Comparison of ENCODE assay signal across 8 cellular contexts in genomic region chr3:32571192-32571485, GRCh38. TPM values are rescaled to one million over a fixed set of nuclear protein-coding genes. Genes with fewer than 3 reads are reported as not detected.
A peak's percentile ranks its signal among the peaks of the same experiment; 100 is the strongest.
DNase-seq lines count a peak whose midpoint lies in the region; ATAC-seq, FAIRE-seq and TF ChIP-seq lines count a peak whose summit lies in the region.

No MANE protein-coding gene starts in this region.

- DNase-seq in T-helper 1 cell (no peak), aorta (no peak), NCI-H82 (lab: John Stamatoyannopoulos, UW) (no peak), H54 (ENCODE audit: insufficient read length, low spot score) (no peak)
- no peak for DNase-seq in central memory CD8-positive, alpha-beta T cell (ENCODE audit: low spot score in 2 of 2)

- peak; percentile 26 for ATAC-seq in central memory CD8-positive, alpha-beta T cell (replicated peaks; ENCODE audit: extremely low read depth, poor library complexity, severe bottlenecking)
- peak; percentile 78 for ATAC-seq in aorta (ENCODE audit: low FRiP score)

- H3K79me2 ChIP-seq in KMS-11 (ENCODE audit: insufficient read depth, low read depth): peaks cover 22% of the 10 kb centered on the region

- H3K9me3 ChIP-seq in mesodermal cell (ENCODE audit: control insufficient read depth, low read length) (no peaks in the 10 kb centered on the region), aorta (ENCODE audit: control insufficient read depth, low read length) (no peaks in the 10 kb centered on the region)

- H3K27me3 ChIP-seq in KMS-11 (ENCODE audit: insufficient read depth, low read depth): no peaks in the 10 kb centered on the region
- no peaks in the 10 kb centered on the region for H3K27me3 ChIP-seq in aorta (ENCODE audit: control insufficient read depth in 1 of 2, insufficient read depth in 2 of 2, low read length in 1 of 2)

- H3K36me3 ChIP-seq in KMS-11 (ENCODE audit: insufficient read depth) (no peaks in the 10 kb centered on the region), mesodermal cell (ENCODE audit: control insufficient read depth, insufficient read depth, low read length) (peaks cover 17% of the 10 kb centered on the region), aorta (ENCODE audit: control insufficient read depth in 1 of 2, insufficient read depth in 2 of 2, low read length in 1 of 2) (no peaks in the 10 kb centered on the region)

- intact Hi-C loops in aorta (cut with DNase I): no loop called here

- no peak for TF ChIP-seq POLR2A in H54 (IDR thresholded peaks at IDR 0.05; ENCODE audit: low read depth, low read length)

- peaks cover 4% of the 10 kb centered on the region for H3K36me3 Mint-ChIP-seq in T-helper 1 cell treated with Interleukin-12 subunit alpha and Interleukin-12 subunit beta and Interleukin-4 antibody, amounts not matched to agents 30 μg/mL and 1 μg/mL, for 36 hours (ENCODE audit: low read depth)
- peaks cover 13% of the 10 kb centered on the region for H3K36me3 Mint-ChIP-seq in central memory CD8-positive, alpha-beta T cell (ENCODE audit: insufficient read depth)

- no peak for TF ChIP-seq CTCF in KMS-11 (conservative IDR thresholded peaks at IDR 0.05; ENCODE audit: low read depth, low read length)

- no peaks in the 10 kb centered on the region for H3K9me3 Mint-ChIP-seq in T-helper 1 cell treated with Interleukin-12 subunit alpha and Interleukin-12 subunit beta and Interleukin-4 antibody, amounts not matched to agents 30 μg/mL and 1 μg/mL, for 36 hours
- H3K9me3 Mint-ChIP-seq in central memory CD8-positive, alpha-beta T cell: no peaks in the 10 kb centered on the region

- peak overlapping the region; percentile 45 for H3K4me3 ChIP-seq in KMS-11 (IDR thresholded peaks at IDR 0.05; ENCODE audit: insufficient read depth, low read depth, low read length)
- H3K4me3 ChIP-seq in mesodermal cell (ENCODE audit: extremely low read depth, insufficient read depth, low read length, poor library complexity, severe bottlenecking): peak overlapping the region; percentile 91
- H3K4me3 ChIP-seq in aorta (ENCODE audit: low read length in 2 of 2): peak overlapping the region; percentile 42 to 52

- H3K27ac ChIP-seq in KMS-11 (peak overlapping the region; percentile 83), mesodermal cell (ENCODE audit: low read depth, low read length, severe bottlenecking) (peak overlapping the region; percentile 98), aorta (ENCODE audit: low read depth in 1 of 2, low read length in 2 of 2) (peak overlapping the region in 1 of 2 donors; percentile 69)

- no peaks in the 10 kb centered on the region for H4K20me1 ChIP-seq in KMS-11 (ENCODE audit: insufficient read depth)

- H3K4me1 Mint-ChIP-seq in T-helper 1 cell treated with Interleukin-12 subunit alpha and Interleukin-12 subunit beta and Interleukin-4 antibody, amounts not matched to agents 30 μg/mL and 1 μg/mL, for 36 hours (ENCODE audit: low read depth): peaks cover 19% of the 10 kb centered on the region
- H3K4me1 Mint-ChIP-seq in central memory CD8-positive, alpha-beta T cell: peaks cover 16% of the 10 kb centered on the region

- FAIRE-seq in H54 (lab: Jason Lieb, UNC): no peak

- 0 to 1% methylated on average over 11 to 14 of the region's 14 CpGs for WGBS in mesodermal cell (ENCODE audit: insufficient coverage in 2 of 2), 2 experiments
- 0 to 1% methylated on average over 14 of the region's 14 CpGs for WGBS in aorta, 2 donors

- H3K9ac ChIP-seq in KMS-11: peak overlapping the region; percentile 90; the same call in 1 of the 2 replicates

- H2AFZ ChIP-seq in KMS-11 (ENCODE audit: low read depth): peak overlapping the region; percentile 71

- H3K4me2 ChIP-seq in KMS-11: peak overlapping the region; percentile 82

- H3K27ac Mint-ChIP-seq in T-helper 1 cell treated with Interleukin-12 subunit alpha and Interleukin-12 subunit beta and Interleukin-4 antibody, amounts not matched to agents 30 μg/mL and 1 μg/mL, for 36 hours: peak overlapping the region; percentile 73
- H3K27ac Mint-ChIP-seq in central memory CD8-positive, alpha-beta T cell (ENCODE audit: low read depth): peak overlapping the region; percentile 83

- H3K4me1 ChIP-seq in KMS-11 (ENCODE audit: low read depth, poor library complexity, severe bottlenecking): peaks cover 18% of the 10 kb centered on the region
- peaks cover 4% of the 10 kb centered on the region for H3K4me1 ChIP-seq in mesodermal cell (ENCODE audit: control insufficient read depth, insufficient read depth, low read length, poor library complexity, severe bottlenecking)
- H3K4me1 ChIP-seq in aorta (ENCODE audit: control insufficient read depth in 1 of 2, insufficient read depth in 2 of 2, low read length in 2 of 2): no peaks in the 10 kb centered on the region

- H3K4me3 Mint-ChIP-seq in T-helper 1 cell treated with Interleukin-12 subunit alpha and Interleukin-12 subunit beta and Interleukin-4 antibody, amounts not matched to agents 30 μg/mL and 1 μg/mL, for 36 hours: peak overlapping the region; percentile 88
- peak overlapping the region; percentile 89 for H3K4me3 Mint-ChIP-seq in central memory CD8-positive, alpha-beta T cell

- no peaks in the 10 kb centered on the region for H3K27me3 Mint-ChIP-seq in T-helper 1 cell treated with Interleukin-12 subunit alpha and Interleukin-12 subunit beta and Interleukin-4 antibody, amounts not matched to agents 30 μg/mL and 1 μg/mL, for 36 hours (ENCODE audit: low read depth)
- no peaks in the 10 kb centered on the region for H3K27me3 Mint-ChIP-seq in central memory CD8-positive, alpha-beta T cell

RNA-seq across cellular contexts. Expression of gene DYNC1LI1, which starts 0.5 kb away (rescaled TPM):
- polyA plus RNA-seq in mesodermal cell (2013, experiment 1 of 2): 51.4 TPM
- polyA plus RNA-seq in mesodermal cell (2013, experiment 2 of 2): 55.1 TPM
- 10 to 100 TPM; 32.2 to 39.3 TPM for total RNA-seq in aorta
- polyA plus RNA-seq in aorta: 10 to 100 TPM; 26.7 to 29.7 TPM
